In genomic region chr6:30556964-30557682, GRCh38 we compare ENCODE assay signal across 1 cellular context.
TF ChIP-seq lines count a peak whose summit lies in the region.

TSS of gene PRR3 (plus strand) at chr6:30557295. CDS start at chr6:30557345, 50 bp downstream.

TF ChIP-seq in K562, 482 proteins besides CTCF, POLR2A, EP300 and RAD21 (continued from another document):
- no peak for TF ChIP-seq SMAD3 (CRISPR knock-in tag; conservative IDR thresholded peaks at IDR 0.05)
- TF ChIP-seq PHF20 (IDR thresholded peaks at IDR 0.05; ENCODE audit: partially characterized antibody): peak; percentile 99
- no peak for TF ChIP-seq HNRNPH1 (optimal IDR thresholded peaks at IDR 0.05; ENCODE audit: low read depth, low read length)
- TF ChIP-seq GATAD2A (IDR thresholded peaks at IDR 0.05): peak; percentile 70; the same call in 1 of the 2 replicates
- no peak for TF ChIP-seq ZNF57 (CRISPR knock-in tag; IDR thresholded peaks at IDR 0.05)
